8 cellular contexts compared by ENCODE assay signal in the genomic region with DNA sequence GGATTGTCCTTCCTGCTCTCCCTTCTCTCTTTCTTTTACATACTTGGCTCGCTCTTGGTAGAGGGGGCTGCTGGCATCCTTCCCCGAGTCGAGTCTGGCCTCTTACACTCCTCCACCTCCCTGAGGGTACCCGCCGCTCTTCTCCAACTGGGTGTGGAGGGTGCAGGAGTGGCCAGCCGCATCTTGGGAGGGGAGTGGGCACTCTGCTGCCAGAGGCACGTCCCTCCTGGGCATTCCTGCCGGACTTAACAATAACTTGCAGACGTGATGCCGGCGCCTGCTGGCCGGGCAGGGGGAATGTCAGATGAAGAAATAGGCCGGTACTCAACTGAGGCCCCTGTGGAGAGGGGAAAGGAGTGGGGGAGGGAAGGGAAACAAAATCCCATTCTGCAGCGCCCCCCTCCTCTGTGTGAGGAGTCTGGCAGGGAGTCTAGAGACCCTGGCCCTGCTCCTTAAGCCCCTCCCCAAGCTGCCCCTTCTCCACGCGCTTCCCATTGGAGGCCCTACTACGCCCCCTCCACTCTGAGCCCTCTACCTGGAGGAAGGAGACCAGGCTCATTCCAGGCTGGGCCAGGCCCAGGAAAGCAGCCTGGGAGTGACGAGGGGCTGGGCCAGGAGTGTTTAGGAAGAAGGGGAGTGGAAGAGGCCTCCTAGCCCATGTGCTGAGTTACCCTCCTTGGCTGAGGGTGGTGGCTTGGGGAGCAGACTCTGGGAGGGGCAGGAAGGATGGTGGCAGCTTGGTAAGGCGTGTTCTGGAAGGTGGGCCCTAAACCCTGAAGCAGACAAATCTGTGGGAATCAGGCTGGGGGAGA. TPM values are rescaled to one million over a fixed set of nuclear protein-coding genes. Genes with fewer than 3 reads are reported as not detected.
DNase-seq lines count a peak whose midpoint lies in the region; ATAC-seq and TF ChIP-seq lines count a peak whose summit lies in the region.

No MANE protein-coding gene starts in this region.

- intact Hi-C loops in Caco-2 (cut with micrococcal nuclease; ENCODE audit: unreplicated experiment) (loop anchor here (5.0 kb wide), 2 partner anchors 74 to 126 kb away; no protein-coding TSS in a partner anchor), right cardiac atrium (cut with DNase I) (loop anchor here (5.0 to 10.0 kb wide), 5 partner anchors 44 to 146 kb away; no protein-coding TSS in a partner anchor)

- no peaks in the 10 kb centered on the region for H3K27me3 Mint-ChIP-seq in Caco-2 (ENCODE audit: insufficient read depth, unreplicated experiment)

- no peaks in the 10 kb centered on the region for H3K27me3 ChIP-seq in Caco-2 (replicated peaks; ENCODE audit: control insufficient read depth, insufficient read depth, low read length)
- H3K27me3 ChIP-seq in right cardiac atrium (ENCODE audit: control insufficient read depth, insufficient read depth) = no peaks in the 10 kb centered on the region

- CTCF ChIA-PET in Caco-2 (lab: Charles Lee) = no interaction called here

- ATAC-seq in right cardiac atrium (peak; percentile 7 to 29), HG02588 (IDR thresholded peaks at IDR 0.05; ENCODE audit: unreplicated experiment) (no peak), HG02884 (IDR thresholded peaks at IDR 0.05; ENCODE audit: unreplicated experiment) (no peak)

- no peaks in the 10 kb centered on the region for H3K9me3 Mint-ChIP-seq in Caco-2 (ENCODE audit: unreplicated experiment)

- H3K4me3 ChIP-seq in Caco-2 (ENCODE audit: low read depth, low read length) (peak overlapping the region; percentile 57), right cardiac atrium (ENCODE audit: low read length) (peak overlapping the region; percentile 94), retinal pigment epithelial cell (ENCODE audit: low read length) (peak overlapping the region; percentile 95)
- peak overlapping the region; percentile 90 for H3K4me3 ChIP-seq in Jurkat, Clone E6-1 (ENCODE audit: low read length)

- no peaks in the 10 kb centered on the region for H3K36me3 Mint-ChIP-seq in Caco-2 (ENCODE audit: insufficient read depth, unreplicated experiment)

- H3K27ac ChIP-seq in adipose tissue (ENCODE audit: low read depth, low read length) (peak overlapping the region; percentile 68), right cardiac atrium (ENCODE audit: low read length) (peak overlapping the region; percentile 99)

- H3K27ac Mint-ChIP-seq in Caco-2 (ENCODE audit: unreplicated experiment) = peak overlapping the region; percentile 56

- POLR2A ChIA-PET in Caco-2 (lab: Charles Lee) = interaction anchor here (0.5 kb wide), 1 partner anchor 323 kb away, joined by 4 read pairs; no protein-coding TSS in a partner anchor

- no peak for DNase-seq in Caco-2
- DNase-seq in Jurkat, Clone E6-1 (ENCODE audit: low read depth, low spot score) = peak; percentile 93
- DNase-seq in right cardiac atrium = peak; percentile 58 to 81 (median 80)
- no peak for DNase-seq in retinal pigment epithelial cell (ENCODE audit: low read depth)
- no peak for DNase-seq in GOT3 (lab: John Stamatoyannopoulos, UW)

- TF ChIP-seq CTCF in Caco-2 (IDR thresholded peaks at IDR 0.05; ENCODE audit: insufficient read depth in 1 of 2, low read depth in 1 of 2, low read length in 1 of 2, severe bottlenecking in 1 of 2, unreplicated experiment in 1 of 2) = no peak
- peak; percentile 48 for TF ChIP-seq CTCF in retinal pigment epithelial cell (conservative IDR thresholded peaks at IDR 0.05; ENCODE audit: low read depth, low read length)

- H3K9me3 ChIP-seq in Caco-2 (no peaks in the 10 kb centered on the region), right cardiac atrium (ENCODE audit: control insufficient read depth, low read length) (no peaks in the 10 kb centered on the region)

- peaks cover 51% of the 10 kb centered on the region for H3K4me1 Mint-ChIP-seq in Caco-2 (ENCODE audit: low read depth, unreplicated experiment)

- H3K36me3 ChIP-seq in Caco-2 (ENCODE audit: control insufficient read depth, insufficient read depth, low read length) = no peaks in the 10 kb centered on the region

- H3K4me1 ChIP-seq in Caco-2 (peaks cover 39% of the 10 kb centered on the region), right cardiac atrium (ENCODE audit: control insufficient read depth, insufficient read depth, low read length) (peaks cover 19% of the 10 kb centered on the region)

- no TSS peak for BruUV-seq in Caco-2 (replicated peaks; lab: Mats Ljungman, UMichigan)

- H3K4me3 Mint-ChIP-seq in Caco-2 (ENCODE audit: unreplicated experiment) = peak overlapping the region; percentile 82

- 1 to 36% (median 6%) methylated on average over 19 of the region's 19 CpGs for WGBS in adipose tissue, 3 donors
- under 1% methylated on average over 19 of the region's 19 CpGs for WGBS in right cardiac atrium

RNA-seq across cellular contexts. Expression of a gene that starts 1.8 kb away (rescaled TPM):
- total RNA-seq in Caco-2 (2022) (13.4 and 14.3 TPM in 2 replicates), right cardiac atrium (100 to 1,000 TPM in 3 of 4 donors, 10 to 100 TPM in 1; 97.0 to 132 (median 112) TPM)
- 77.9 TPM for polyA plus RNA-seq in Jurkat, Clone E6-1 (2012; ENCODE audit: insufficient read depth, insufficient read length)
- polyA plus RNA-seq in adipose tissue (10 to 100 TPM; 21.6 to 64.5 (median 35.4) TPM), right cardiac atrium (65.7 TPM)

Comparison
In these comparisons a context has a peak if more than half of its experiments do, and no peak if none do; other contexts are left out.
1. DNase-seq: peak in Jurkat, Clone E6-1 (single experiment) and right cardiac atrium (3 of 3); none in Caco-2 (0 of 2), retinal pigment epithelial cell (single experiment) and GOT3 (single experiment).
2. ATAC-seq: peak in right cardiac atrium (2 of 2); none in HG02588 (single experiment) and HG02884 (single experiment).
3. Peak in every context shown above with its lines, with median percentiles within 50 percentile points of each other: H3K4me3 ChIP-seq.